ENCODE assay signal across 8 cellular contexts in genomic region chr9:125889122-125889523, GRCh38.
DNase-seq lines count a peak whose midpoint lies in the region; ATAC-seq and TF ChIP-seq lines count a peak whose summit lies in the region.

No MANE protein-coding gene starts in this region.

- H3K27me3 ChIP-seq in A673 (replicated peaks; ENCODE audit: insufficient read depth, low read depth, low read length, poor library complexity) (peaks cover 96% of the 10 kb centered on the region), Peyer's patch (no peaks in the 10 kb centered on the region), thyroid gland (no peaks in the 10 kb centered on the region)

- POLR2A ChIA-PET in A673 (lab: Charles Lee; ENCODE audit: low non-redundant PET), result no interaction called here

- H3K9me3 ChIP-seq in A673 (ENCODE audit: low read depth, low read length, poor library complexity, severe bottlenecking), result no peaks in the 10 kb centered on the region
- H3K9me3 ChIP-seq in Peyer's patch, result no peaks in the 10 kb centered on the region
- no peaks in the 10 kb centered on the region for H3K9me3 ChIP-seq in thyroid gland

- 60 to 63% methylated on average over 22 of the region's 22 CpGs for WGBS in thyroid gland, 2 donors

- BruUV-seq in A673 (replicated peaks; lab: Mats Ljungman, UMichigan), result no TSS peak

- no peaks in the 10 kb centered on the region for H3K36me3 Mint-ChIP-seq in mesothelial cell of epicardium

- CTCF ChIA-PET in A673 (lab: Charles Lee), result no interaction called here

- H3K27ac ChIP-seq in A673 (ENCODE audit: low read depth, low read length, poor library complexity, severe bottlenecking) (no peak overlapping the region), Peyer's patch (peak overlapping the region in 2 of 4 donors; percentile 15 to 58), thyroid gland (peak overlapping the region in 1 of 3 donors; percentile 11)

- ATAC-seq in GM18505 (IDR thresholded peaks at IDR 0.05; ENCODE audit: unreplicated experiment), result peak; percentile 16

- no peaks in the 10 kb centered on the region for H3K9me3 Mint-ChIP-seq in mesothelial cell of epicardium

- H3K36me3 ChIP-seq in A673 (ENCODE audit: insufficient read depth, low read length, poor library complexity, severe bottlenecking), result no peaks in the 10 kb centered on the region
- H3K36me3 ChIP-seq in Peyer's patch, result no peaks in the 10 kb centered on the region
- no peaks in the 10 kb centered on the region for H3K36me3 ChIP-seq in thyroid gland

- H3K27me3 Mint-ChIP-seq in mesothelial cell of epicardium (ENCODE audit: low read depth), result no peaks in the 10 kb centered on the region

- TF ChIP-seq POLR2A in GM18505 (IDR thresholded peaks at IDR 0.05; ENCODE audit: borderline replicate concordance, extremely low read depth, insufficient read depth, insufficient read length) (no peak), Peyer's patch (IDR thresholded peaks at IDR 0.05) (no peak), thyroid gland (IDR thresholded peaks at IDR 0.05) (no peak)

- H3K4me1 ChIP-seq in A673 (ENCODE audit: insufficient read depth, low read length, poor library complexity, severe bottlenecking) (peaks cover 6% of the 10 kb centered on the region), Peyer's patch (peaks cover 0 to 8% (median 2%) of the 10 kb centered on the region in 4 donors), thyroid gland (peaks cover 0 to 13% of the 10 kb centered on the region in 2 donors)

- H3K27ac Mint-ChIP-seq in mesothelial cell of epicardium, result peak overlapping the region; percentile 88

- H3K4me1 Mint-ChIP-seq in mesothelial cell of epicardium, result peaks cover 52% of the 10 kb centered on the region

- intact Hi-C loops in A673 (cut with micrococcal nuclease; ENCODE audit: unreplicated experiment) (no loop called here), thyroid gland (cut with DNase I) (no loop called here)

- H3K4me3 ChIP-seq in A673 (ENCODE audit: low read depth, low read length, poor library complexity, severe bottlenecking), result peak overlapping the region; percentile 25
- peak overlapping the region; percentile 34 to 57 (median 48) for H3K4me3 ChIP-seq in Peyer's patch
- H3K4me3 ChIP-seq in thyroid gland (replicated peaks in 1 of 3), result peak overlapping the region in 1 of 3 donors; percentile 34

- TF ChIP-seq CTCF in A673 (conservative IDR thresholded peaks at IDR 0.05; ENCODE audit: low read depth, low read length), result no peak
- no peak for TF ChIP-seq CTCF in Peyer's patch (IDR thresholded peaks at IDR 0.05)
- TF ChIP-seq CTCF in mesothelial cell of epicardium (IDR thresholded peaks at IDR 0.05; ENCODE audit: unreplicated experiment), result no peak
- TF ChIP-seq CTCF in thyroid gland (IDR thresholded peaks at IDR 0.05), result no peak

- H3K4me3 Mint-ChIP-seq in mesothelial cell of epicardium, result peak overlapping the region; percentile 77

- no peak for DNase-seq in A673 (ENCODE audit: low spot score)
- DNase-seq in Peyer's patch, result peak in 1 of 3 donors; percentile 47
- DNase-seq in ecto neural progenitor cell (ENCODE audit: low spot score), result peak; percentile 55
- peak in 1 of 2 experiments; percentile 40 for DNase-seq in mesothelial cell of epicardium (ENCODE audit: low spot score in 2 of 2, unreplicated experiment in 2 of 2)
- DNase-seq in thyroid gland, result peak; percentile 7 to 15
- no peak for DNase-seq in AML-193 (lab: John Stamatoyannopoulos, UW)
- DNase-seq in NCI-H524 treated with DMSO at 0.1 percent for 48 hours (lab: John Stamatoyannopoulos, UW), result no peak

Comparison
In these comparisons a context has a peak if more than half of its experiments do, and no peak if none do; other contexts are left out.
1. DNase-seq: peak in ecto neural progenitor cell (single experiment) and thyroid gland (2 of 2); none in A673 (single experiment), AML-193 (0 of 2) and NCI-H524 treated with DMSO at 0.1 percent for 48 hours (single experiment).